ENCODE assay signal across 1 cellular context in the genomic region with DNA sequence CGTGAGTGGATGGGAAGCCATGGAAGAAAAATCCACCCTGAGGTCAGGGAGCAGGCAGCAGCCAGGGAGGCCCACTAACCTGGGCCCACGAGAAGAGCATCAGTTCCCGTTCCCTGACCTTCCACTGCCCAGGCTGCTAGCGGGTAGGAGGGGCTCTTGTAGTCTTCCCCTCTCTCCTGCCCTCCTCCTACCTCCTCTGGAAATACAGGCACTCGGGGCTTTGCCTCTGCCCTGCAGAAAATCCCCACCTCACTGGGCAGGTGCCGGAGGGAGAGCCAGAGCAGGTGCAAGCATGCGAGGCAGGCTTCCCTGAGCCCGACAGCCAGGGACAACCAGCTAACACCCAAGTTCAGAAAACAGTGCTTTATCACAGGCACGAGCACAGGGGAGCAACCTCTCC.
TF ChIP-seq lines count a peak whose summit lies in the region.

No MANE protein-coding gene starts in this region.

TF ChIP-seq in GM23338, 12 proteins besides CTCF, POLR2A, EP300 and RAD21 (continued from another document):
- TF ChIP-seq, protein P1, sequence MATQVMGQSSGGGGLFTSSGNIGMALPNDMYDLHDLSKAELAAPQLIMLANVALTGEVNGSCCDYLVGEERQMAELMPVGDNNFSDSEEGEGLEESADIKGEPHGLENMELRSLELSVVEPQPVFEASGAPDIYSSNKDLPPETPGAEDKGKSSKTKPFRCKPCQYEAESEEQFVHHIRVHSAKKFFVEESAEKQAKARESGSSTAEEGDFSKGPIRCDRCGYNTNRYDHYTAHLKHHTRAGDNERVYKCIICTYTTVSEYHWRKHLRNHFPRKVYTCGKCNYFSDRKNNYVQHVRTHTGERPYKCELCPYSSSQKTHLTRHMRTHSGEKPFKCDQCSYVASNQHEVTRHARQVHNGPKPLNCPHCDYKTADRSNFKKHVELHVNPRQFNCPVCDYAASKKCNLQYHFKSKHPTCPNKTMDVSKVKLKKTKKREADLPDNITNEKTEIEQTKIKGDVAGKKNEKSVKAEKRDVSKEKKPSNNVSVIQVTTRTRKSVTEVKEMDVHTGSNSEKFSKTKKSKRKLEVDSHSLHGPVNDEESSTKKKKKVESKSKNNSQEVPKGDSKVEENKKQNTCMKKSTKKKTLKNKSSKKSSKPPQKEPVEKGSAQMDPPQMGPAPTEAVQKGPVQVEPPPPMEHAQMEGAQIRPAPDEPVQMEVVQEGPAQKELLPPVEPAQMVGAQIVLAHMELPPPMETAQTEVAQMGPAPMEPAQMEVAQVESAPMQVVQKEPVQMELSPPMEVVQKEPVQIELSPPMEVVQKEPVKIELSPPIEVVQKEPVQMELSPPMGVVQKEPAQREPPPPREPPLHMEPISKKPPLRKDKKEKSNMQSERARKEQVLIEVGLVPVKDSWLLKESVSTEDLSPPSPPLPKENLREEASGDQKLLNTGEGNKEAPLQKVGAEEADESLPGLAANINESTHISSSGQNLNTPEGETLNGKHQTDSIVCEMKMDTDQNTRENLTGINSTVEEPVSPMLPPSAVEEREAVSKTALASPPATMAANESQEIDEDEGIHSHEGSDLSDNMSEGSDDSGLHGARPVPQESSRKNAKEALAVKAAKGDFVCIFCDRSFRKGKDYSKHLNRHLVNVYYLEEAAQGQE (IDR thresholded peaks at IDR 0.05; ENCODE audit: unreplicated experiment), result no peak
- no peak for TF ChIP-seq NANOG (IDR thresholded peaks at IDR 0.05; ENCODE audit: borderline replicate concordance)
- TF ChIP-seq, protein P2, sequence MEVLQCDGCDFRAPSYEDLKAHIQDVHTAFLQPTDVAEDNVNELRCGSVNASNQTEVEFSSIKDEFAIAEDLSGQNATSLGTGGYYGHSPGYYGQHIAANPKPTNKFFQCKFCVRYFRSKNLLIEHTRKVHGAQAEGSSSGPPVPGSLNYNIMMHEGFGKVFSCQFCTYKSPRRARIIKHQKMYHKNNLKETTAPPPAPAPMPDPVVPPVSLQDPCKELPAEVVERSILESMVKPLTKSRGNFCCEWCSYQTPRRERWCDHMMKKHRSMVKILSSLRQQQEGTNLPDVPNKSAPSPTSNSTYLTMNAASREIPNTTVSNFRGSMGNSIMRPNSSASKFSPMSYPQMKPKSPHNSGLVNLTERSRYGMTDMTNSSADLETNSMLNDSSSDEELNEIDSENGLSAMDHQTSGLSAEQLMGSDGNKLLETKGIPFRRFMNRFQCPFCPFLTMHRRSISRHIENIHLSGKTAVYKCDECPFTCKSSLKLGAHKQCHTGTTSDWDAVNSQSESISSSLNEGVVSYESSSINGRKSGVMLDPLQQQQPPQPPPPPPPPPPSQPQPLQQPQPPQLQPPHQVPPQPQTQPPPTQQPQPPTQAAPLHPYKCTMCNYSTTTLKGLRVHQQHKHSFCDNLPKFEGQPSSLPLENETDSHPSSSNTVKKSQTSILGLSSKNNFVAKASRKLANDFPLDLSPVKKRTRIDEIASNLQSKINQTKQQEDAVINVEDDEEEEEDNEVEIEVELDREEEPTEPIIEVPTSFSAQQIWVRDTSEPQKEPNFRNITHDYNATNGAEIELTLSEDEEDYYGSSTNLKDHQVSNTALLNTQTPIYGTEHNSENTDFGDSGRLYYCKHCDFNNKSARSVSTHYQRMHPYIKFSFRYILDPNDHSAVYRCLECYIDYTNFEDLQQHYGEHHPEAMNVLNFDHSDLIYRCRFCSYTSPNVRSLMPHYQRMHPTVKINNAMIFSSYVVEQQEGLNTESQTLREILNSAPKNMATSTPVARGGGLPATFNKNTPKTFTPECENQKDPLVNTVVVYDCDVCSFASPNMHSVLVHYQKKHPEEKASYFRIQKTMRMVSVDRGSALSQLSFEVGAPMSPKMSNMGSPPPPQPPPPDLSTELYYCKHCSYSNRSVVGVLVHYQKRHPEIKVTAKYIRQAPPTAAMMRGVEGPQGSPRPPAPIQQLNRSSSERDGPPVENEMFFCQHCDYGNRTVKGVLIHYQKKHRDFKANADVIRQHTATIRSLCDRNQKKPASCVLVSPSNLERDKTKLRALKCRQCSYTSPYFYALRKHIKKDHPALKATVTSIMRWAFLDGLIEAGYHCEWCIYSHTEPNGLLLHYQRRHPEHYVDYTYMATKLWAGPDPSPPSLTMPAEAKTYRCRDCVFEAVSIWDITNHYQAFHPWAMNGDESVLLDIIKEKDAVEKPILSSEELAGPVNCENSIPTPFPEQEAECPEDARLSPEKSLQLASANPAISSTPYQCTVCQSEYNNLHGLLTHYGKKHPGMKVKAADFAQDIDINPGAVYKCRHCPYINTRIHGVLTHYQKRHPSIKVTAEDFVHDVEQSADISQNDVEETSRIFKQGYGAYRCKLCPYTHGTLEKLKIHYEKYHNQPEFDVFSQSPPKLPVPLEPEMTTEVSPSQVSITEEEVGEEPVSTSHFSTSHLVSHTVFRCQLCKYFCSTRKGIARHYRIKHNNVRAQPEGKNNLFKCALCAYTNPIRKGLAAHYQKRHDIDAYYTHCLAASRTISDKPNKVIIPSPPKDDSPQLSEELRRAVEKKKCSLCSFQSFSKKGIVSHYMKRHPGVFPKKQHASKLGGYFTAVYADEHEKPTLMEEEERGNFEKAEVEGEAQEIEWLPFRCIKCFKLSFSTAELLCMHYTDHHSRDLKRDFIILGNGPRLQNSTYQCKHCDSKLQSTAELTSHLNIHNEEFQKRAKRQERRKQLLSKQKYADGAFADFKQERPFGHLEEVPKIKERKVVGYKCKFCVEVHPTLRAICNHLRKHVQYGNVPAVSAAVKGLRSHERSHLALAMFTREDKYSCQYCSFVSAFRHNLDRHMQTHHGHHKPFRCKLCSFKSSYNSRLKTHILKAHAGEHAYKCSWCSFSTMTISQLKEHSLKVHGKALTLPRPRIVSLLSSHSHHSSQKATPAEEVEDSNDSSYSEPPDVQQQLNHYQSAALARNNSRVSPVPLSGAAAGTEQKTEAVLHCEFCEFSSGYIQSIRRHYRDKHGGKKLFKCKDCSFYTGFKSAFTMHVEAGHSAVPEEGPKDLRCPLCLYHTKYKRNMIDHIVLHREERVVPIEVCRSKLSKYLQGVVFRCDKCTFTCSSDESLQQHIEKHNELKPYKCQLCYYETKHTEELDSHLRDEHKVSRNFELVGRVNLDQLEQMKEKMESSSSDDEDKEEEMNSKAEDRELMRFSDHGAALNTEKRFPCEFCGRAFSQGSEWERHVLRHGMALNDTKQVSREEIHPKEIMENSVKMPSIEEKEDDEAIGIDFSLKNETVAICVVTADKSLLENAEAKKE (CRISPR knock-in tag; IDR thresholded peaks at IDR 0.05), result no peak
